ENCODE assay signal across 13 cellular contexts in the genomic region with DNA sequence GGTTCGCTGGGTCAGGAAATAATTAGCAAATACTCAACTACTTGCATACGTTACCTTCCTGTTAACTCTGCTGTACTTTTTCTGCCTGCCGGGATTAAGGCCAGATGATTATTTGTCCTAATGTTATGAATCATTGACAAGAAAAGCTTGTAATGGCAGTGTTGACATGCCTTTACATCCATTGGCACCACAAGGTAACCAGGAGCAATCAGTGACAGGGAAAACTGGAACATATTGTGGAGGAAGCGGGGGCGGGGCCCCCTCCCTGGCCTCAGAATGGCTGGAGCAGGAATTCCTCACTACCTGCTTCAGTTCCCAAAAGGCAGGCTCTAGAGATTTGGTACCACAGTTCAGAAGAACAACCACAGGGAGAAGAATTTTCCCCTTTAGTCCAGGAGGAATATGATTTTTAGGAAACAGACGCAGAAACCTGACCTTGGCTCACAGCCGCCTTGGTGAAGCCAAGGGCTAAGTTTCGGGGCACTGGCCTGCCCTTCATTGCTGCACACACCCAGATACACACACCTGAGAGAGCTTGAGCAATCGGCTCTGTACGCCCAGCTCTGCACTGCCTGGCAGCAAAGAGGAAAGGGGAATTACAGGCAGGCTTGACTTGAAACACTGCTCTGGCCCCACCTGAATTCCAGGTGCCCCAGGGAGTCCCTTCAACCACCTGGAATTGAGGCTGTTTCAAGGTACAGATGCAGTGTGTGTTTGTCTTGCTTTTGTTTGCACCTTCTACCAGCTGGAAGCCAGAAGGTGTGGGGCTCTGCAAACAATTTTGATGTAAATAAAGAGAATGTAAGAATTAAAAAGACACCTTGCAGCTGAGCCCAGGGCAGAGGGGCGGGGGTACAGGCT.
DNase-seq lines count a peak whose midpoint lies in the region; ATAC-seq, FAIRE-seq and TF ChIP-seq lines count a peak whose summit lies in the region.
"Had no signal": no experiment of that assay in that cellular context is flagged by ENCODE, and none has a peak within 500 bp of the region (broad histone marks: within the 10 kb centered on the region; RNA-seq: fewer than 3 reads in every experiment).

No MANE protein-coding gene starts in this region.

- FAIRE-seq in frontal cortex (lab: Jason Lieb, UNC): no peak

- TF ChIP-seq CTCF in VCaP (conservative IDR thresholded peaks at IDR 0.05) (no peak), dorsolateral prefrontal cortex (IDR thresholded peaks at IDR 0.05 in 54 of 56, conservative IDR thresholded peaks at IDR 0.05 in 2 of 56; ENCODE audit: low read depth in 1 of 56, partially characterized antibody in 56 of 56) (no peak)

- H3K4me3 ChIP-seq in dorsolateral prefrontal cortex: no peak overlapping the region

- no peak for ATAC-seq in HG03439 (IDR thresholded peaks at IDR 0.05; ENCODE audit: unreplicated experiment)
- ATAC-seq: activated naive CD4-positive, alpha-beta T cell treated with anti-CD3 and anti-CD28 coated beads, Interleukin-2, amount 50 U/mL, for 72 hours had no signal

- DNase-seq in NCI-H2029 treated with DMSO at 0.1 percent for 48 hours (lab: John Stamatoyannopoulos, UW) (peak; percentile 10), NCI-H2029 (lab: John Stamatoyannopoulos, UW) (no peak), iris pigment epithelial cell (ENCODE audit: low read depth) (peak; percentile 30), dorsolateral prefrontal cortex (no peak), SKM-1 (lab: John Stamatoyannopoulos, UW; ENCODE audit: unreplicated experiment) (no peak), frontal cortex (ENCODE audit: low spot score in 2 of 2) (no peak)
- DNase-seq: 8988T; activated CD4-positive, CD25-positive, alpha-beta regulatory T cell; erythroblast; substantia nigra had no signal

- intact Hi-C loops in dorsolateral prefrontal cortex (cut with DNase I): no loop called here

- peaks cover 0 to 6% (median 0%) of the 10 kb centered on the region in 45 donors for H3K27me3 ChIP-seq in dorsolateral prefrontal cortex

- H3K27ac ChIP-seq in VCaP (peak overlapping the region; percentile 80), dorsolateral prefrontal cortex (no peak overlapping the region)

Comparison
In these comparisons a context has a peak if more than half of its experiments do, and no peak if none do; other contexts are left out.
1. DNase-seq: peak in NCI-H2029 treated with DMSO at 0.1 percent for 48 hours (single experiment) and iris pigment epithelial cell (single experiment); none in NCI-H2029 (single experiment), dorsolateral prefrontal cortex (0 of 10), SKM-1 (single experiment) and frontal cortex (0 of 2).